1 cellular context compared by ENCODE assay signal in genomic region chr16:78596996-78597422, GRCh38.
A peak's percentile ranks its signal among the peaks of the same experiment; 100 is the strongest.
TF ChIP-seq lines count a peak whose summit lies in the region.

No MANE protein-coding gene starts in this region.

TF ChIP-seq in HepG2, 621 proteins besides CTCF, POLR2A, EP300 and RAD21 (continued from another document and continues in another):
- no peak; a peak in 1 of 4 replicates for TF ChIP-seq HMGXB4 (CRISPR knock-in tag; IDR thresholded peaks at IDR 0.05; ENCODE audit: borderline replicate concordance in 1 of 2, low read depth in 1 of 2)
- TF ChIP-seq GATA4 (IDR thresholded peaks at IDR 0.05; ENCODE audit: borderline replicate concordance, low read depth): peak; percentile 69; the same call in 1 of the 2 replicates
- peak; percentile 89 for TF ChIP-seq ARID5B (CRISPR knock-in tag; IDR thresholded peaks at IDR 0.05)
- TF ChIP-seq XRCC5 (optimal IDR thresholded peaks at IDR 0.05; ENCODE audit: low read length): peak; percentile 45
- peak; percentile 12 for TF ChIP-seq TBL1XR1 (IDR thresholded peaks at IDR 0.05; ENCODE audit: borderline replicate concordance, low read length, partially characterized antibody)
- no peak for TF ChIP-seq ARHGAP35 (CRISPR knock-in tag; IDR thresholded peaks at IDR 0.05; ENCODE audit: borderline replicate concordance)
- TF ChIP-seq, protein P1, sequence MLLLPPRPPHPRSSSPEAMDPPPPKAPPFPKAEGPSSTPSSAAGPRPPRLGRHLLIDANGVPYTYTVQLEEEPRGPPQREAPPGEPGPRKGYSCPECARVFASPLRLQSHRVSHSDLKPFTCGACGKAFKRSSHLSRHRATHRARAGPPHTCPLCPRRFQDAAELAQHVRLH (CRISPR knock-in tag; IDR thresholded peaks at IDR 0.05; ENCODE audit: borderline replicate concordance, low read depth): 0 out of 2 replicates have a peak, but pooled peaks have one; percentile 18
- peak; percentile 47; the same call in 1 of the 2 replicates for TF ChIP-seq SP4 (CRISPR knock-in tag; IDR thresholded peaks at IDR 0.05)
- no peak for TF ChIP-seq ZNF782 (CRISPR knock-in tag; IDR thresholded peaks at IDR 0.05; ENCODE audit: borderline replicate concordance)
- TF ChIP-seq MAFG (CRISPR knock-in tag; IDR thresholded peaks at IDR 0.05): peak; percentile 81
- TF ChIP-seq ZNF788 (CRISPR knock-in tag; IDR thresholded peaks at IDR 0.05; ENCODE audit: borderline replicate concordance): peak; percentile 52; the same call in 1 of the 2 replicates
- TF ChIP-seq, protein P2, sequence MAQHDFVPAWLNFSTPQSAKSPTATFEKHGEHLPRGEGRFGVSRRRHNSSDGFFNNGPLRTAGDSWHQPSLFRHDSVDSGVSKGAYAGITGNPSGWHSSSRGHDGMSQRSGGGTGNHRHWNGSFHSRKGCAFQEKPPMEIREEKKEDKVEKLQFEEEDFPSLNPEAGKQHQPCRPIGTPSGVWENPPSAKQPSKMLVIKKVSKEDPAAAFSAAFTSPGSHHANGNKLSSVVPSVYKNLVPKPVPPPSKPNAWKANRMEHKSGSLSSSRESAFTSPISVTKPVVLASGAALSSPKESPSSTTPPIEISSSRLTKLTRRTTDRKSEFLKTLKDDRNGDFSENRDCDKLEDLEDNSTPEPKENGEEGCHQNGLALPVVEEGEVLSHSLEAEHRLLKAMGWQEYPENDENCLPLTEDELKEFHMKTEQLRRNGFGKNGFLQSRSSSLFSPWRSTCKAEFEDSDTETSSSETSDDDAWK (CRISPR knock-in tag; IDR thresholded peaks at IDR 0.05): no peak
- TF ChIP-seq, protein P3, sequence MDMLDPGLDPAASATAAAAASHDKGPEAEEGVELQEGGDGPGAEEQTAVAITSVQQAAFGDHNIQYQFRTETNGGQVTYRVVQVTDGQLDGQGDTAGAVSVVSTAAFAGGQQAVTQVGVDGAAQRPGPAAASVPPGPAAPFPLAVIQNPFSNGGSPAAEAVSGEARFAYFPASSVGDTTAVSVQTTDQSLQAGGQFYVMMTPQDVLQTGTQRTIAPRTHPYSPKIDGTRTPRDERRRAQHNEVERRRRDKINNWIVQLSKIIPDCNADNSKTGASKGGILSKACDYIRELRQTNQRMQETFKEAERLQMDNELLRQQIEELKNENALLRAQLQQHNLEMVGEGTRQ (IDR thresholded peaks at IDR 0.05; ENCODE audit: low read depth, low read length): no peak
- TF ChIP-seq, protein P3 (CRISPR knock-in tag; IDR thresholded peaks at IDR 0.05; ENCODE audit: borderline replicate concordance): no peak
- TF ChIP-seq, protein P4, sequence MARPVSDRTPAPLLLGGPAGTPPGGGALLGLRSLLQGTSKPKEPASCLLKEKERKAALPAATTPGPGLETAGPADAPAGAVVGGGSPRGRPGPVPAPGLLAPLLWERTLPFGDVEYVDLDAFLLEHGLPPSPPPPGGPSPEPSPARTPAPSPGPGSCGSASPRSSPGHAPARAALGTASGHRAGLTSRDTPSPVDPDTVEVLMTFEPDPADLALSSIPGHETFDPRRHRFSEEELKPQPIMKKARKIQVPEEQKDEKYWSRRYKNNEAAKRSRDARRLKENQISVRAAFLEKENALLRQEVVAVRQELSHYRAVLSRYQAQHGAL (CRISPR knock-in tag; IDR thresholded peaks at IDR 0.05; ENCODE audit: not compliant biosample characterization): no peak
- TF ChIP-seq ELF4 (CRISPR knock-in tag; IDR thresholded peaks at IDR 0.05; ENCODE audit: borderline replicate concordance): no peak
- TF ChIP-seq, protein P5, sequence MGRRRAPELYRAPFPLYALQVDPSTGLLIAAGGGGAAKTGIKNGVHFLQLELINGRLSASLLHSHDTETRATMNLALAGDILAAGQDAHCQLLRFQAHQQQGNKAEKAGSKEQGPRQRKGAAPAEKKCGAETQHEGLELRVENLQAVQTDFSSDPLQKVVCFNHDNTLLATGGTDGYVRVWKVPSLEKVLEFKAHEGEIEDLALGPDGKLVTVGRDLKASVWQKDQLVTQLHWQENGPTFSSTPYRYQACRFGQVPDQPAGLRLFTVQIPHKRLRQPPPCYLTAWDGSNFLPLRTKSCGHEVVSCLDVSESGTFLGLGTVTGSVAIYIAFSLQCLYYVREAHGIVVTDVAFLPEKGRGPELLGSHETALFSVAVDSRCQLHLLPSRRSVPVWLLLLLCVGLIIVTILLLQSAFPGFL (CRISPR knock-in tag; IDR thresholded peaks at IDR 0.05): no peak
- peak; percentile 78; the same call in 1 of the 2 replicates for TF ChIP-seq HOMEZ (CRISPR knock-in tag; IDR thresholded peaks at IDR 0.05; ENCODE audit: low read depth)
- TF ChIP-seq ZNF552 (CRISPR knock-in tag; IDR thresholded peaks at IDR 0.05; ENCODE audit: borderline replicate concordance): no peak
- TF ChIP-seq ZNF720 (CRISPR knock-in tag; IDR thresholded peaks at IDR 0.05): no peak
- TF ChIP-seq, protein P6, sequence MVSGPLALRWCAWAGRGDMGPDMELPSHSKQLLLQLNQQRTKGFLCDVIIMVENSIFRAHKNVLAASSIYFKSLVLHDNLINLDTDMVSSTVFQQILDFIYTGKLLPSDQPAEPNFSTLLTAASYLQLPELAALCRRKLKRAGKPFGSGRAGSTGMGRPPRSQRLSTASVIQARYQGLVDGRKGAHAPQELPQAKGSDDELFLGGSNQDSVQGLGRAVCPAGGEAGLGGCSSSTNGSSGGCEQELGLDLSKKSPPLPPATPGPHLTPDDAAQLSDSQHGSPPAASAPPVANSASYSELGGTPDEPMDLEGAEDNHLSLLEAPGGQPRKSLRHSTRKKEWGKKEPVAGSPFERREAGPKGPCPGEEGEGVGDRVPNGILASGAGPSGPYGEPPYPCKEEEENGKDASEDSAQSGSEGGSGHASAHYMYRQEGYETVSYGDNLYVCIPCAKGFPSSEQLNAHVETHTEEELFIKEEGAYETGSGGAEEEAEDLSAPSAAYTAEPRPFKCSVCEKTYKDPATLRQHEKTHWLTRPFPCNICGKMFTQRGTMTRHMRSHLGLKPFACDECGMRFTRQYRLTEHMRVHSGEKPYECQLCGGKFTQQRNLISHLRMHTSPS (CRISPR knock-in tag; IDR thresholded peaks at IDR 0.05; ENCODE audit: low read depth): no peak
- TF ChIP-seq, protein P7, sequence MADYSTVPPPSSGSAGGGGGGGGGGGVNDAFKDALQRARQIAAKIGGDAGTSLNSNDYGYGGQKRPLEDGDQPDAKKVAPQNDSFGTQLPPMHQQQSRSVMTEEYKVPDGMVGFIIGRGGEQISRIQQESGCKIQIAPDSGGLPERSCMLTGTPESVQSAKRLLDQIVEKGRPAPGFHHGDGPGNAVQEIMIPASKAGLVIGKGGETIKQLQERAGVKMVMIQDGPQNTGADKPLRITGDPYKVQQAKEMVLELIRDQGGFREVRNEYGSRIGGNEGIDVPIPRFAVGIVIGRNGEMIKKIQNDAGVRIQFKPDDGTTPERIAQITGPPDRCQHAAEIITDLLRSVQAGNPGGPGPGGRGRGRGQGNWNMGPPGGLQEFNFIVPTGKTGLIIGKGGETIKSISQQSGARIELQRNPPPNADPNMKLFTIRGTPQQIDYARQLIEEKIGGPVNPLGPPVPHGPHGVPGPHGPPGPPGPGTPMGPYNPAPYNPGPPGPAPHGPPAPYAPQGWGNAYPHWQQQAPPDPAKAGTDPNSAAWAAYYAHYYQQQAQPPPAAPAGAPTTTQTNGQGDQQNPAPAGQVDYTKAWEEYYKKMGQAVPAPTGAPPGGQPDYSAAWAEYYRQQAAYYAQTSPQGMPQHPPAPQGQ (CRISPR knock-in tag; IDR thresholded peaks at IDR 0.05; ENCODE audit: borderline replicate concordance): no peak
- TF ChIP-seq PLRG1 (conservative IDR thresholded peaks at IDR 0.05): no peak
- TF ChIP-seq CHD4 (IDR thresholded peaks at IDR 0.05; ENCODE audit: borderline replicate concordance, low read length): peak; percentile 71; the same call in 1 of the 2 replicates
- TF ChIP-seq MIXL1 (CRISPR knock-in tag; IDR thresholded peaks at IDR 0.05): 0 out of 2 replicates have a peak, but pooled peaks have one; percentile 42
- TF ChIP-seq CBX5 (CRISPR knock-in tag; IDR thresholded peaks at IDR 0.05; ENCODE audit: borderline replicate concordance): no peak
- no peak; the same call in 1 of the 2 replicates for TF ChIP-seq ATF6 (CRISPR knock-in tag; conservative IDR thresholded peaks at IDR 0.05)
- TF ChIP-seq NR2F1 (CRISPR knock-in tag; IDR thresholded peaks at IDR 0.05): peak; percentile 55 to 81; a peak in 3 of 4 replicates
- TF ChIP-seq, protein P8, sequence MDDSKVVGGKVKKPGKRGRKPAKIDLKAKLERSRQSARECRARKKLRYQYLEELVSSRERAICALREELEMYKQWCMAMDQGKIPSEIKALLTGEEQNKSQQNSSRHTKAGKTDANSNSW (CRISPR knock-in tag; IDR thresholded peaks at IDR 0.05; ENCODE audit: borderline replicate concordance): no peak
- peak; percentile 69 for TF ChIP-seq ARID3A (IDR thresholded peaks at IDR 0.05; ENCODE audit: low read depth, low read length)
- no peak for TF ChIP-seq NFKB2 (CRISPR knock-in tag; IDR thresholded peaks at IDR 0.05; ENCODE audit: borderline replicate concordance)
- TF ChIP-seq SP140L (CRISPR knock-in tag; IDR thresholded peaks at IDR 0.05; ENCODE audit: borderline replicate concordance): 0 out of 2 replicates have a peak, but pooled peaks have one; percentile 49
- peak; percentile 43; the same call in 1 of the 2 replicates for TF ChIP-seq JUN (CRISPR knock-in tag; IDR thresholded peaks at IDR 0.05)
